In the genomic region with DNA sequence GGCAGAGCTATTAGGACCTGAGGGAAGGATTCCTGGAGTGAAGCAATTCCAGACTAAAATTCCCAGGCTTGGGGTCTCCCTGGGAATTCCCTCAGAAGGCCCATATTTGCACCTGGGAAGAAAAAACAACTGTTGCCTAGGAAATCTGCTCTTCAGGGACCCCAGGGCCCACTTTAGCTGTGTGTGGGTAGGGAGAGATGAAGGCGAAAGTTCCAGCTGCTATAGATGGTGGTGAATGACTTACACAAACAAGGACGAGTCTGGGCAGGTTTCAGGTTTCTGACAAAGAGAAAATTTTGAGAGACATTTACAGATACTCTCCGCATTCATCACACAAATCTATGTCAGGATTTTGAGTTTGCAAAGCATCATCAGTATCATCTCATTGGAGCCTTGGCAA, we compare ENCODE assay signal across 20 cellular contexts.
DNase-seq lines count a peak whose midpoint lies in the region; ATAC-seq and TF ChIP-seq lines count a peak whose summit lies in the region.
"Had no signal": no experiment of that assay in that cellular context is flagged by ENCODE, and none has a peak within 500 bp of the region (broad histone marks: within the 10 kb centered on the region; RNA-seq: fewer than 3 reads in every experiment).

No MANE protein-coding gene starts in this region.

- intact Hi-C loops in MCF 10A (cut with micrococcal nuclease) (loop anchor here (10.0 kb wide), 1 partner anchor 165 kb away; no protein-coding TSS in a partner anchor), breast epithelium (cut with DNase I; ENCODE audit: low total_unique reads) (no loop called here)

- TF ChIP-seq POLR2A in breast epithelium (IDR thresholded peaks at IDR 0.05) = no peak

- TF ChIP-seq CTCF in MCF 10A (IDR thresholded peaks at IDR 0.05; ENCODE audit: unreplicated experiment) = no peak
- no peak for TF ChIP-seq CTCF in breast epithelium (IDR thresholded peaks at IDR 0.05)
- no peak for TF ChIP-seq CTCF in epithelial cell of esophagus (IDR thresholded peaks at IDR 0.05; ENCODE audit: insufficient read depth, low read depth, low read length, missing control alignments)
- TF ChIP-seq CTCF in type B pancreatic cell (conservative IDR thresholded peaks at IDR 0.05) = no peak
- no peak for TF ChIP-seq CTCF in GM20000 (IDR thresholded peaks at IDR 0.05; ENCODE audit: extremely low read depth, missing control alignments)

- H3K4me3 Mint-ChIP-seq in MCF 10A (ENCODE audit: unreplicated experiment) = no peak overlapping the region
- no peak overlapping the region for H3K4me3 Mint-ChIP-seq in type B pancreatic cell
- H3K4me3 Mint-ChIP-seq: activated CD8-positive, alpha-beta T cell treated with anti-CD3 and anti-CD28 coated beads for 36 hours; naive thymus-derived CD8-positive, alpha-beta T cell had no signal

- BruUV-seq in MCF 10A (replicated peaks; lab: Mats Ljungman, UMichigan) = no TSS peak

- H3K27ac Mint-ChIP-seq in MCF 10A (ENCODE audit: low read depth, unreplicated experiment) (peak overlapping the region; percentile 58), type B pancreatic cell (peak overlapping the region; percentile 30)
- H3K27ac Mint-ChIP-seq: activated CD8-positive, alpha-beta T cell treated with anti-CD3 and anti-CD28 coated beads for 36 hours; naive thymus-derived CD8-positive, alpha-beta T cell had no signal

- DNase-seq in MCF 10A (ENCODE audit: unreplicated experiment) (peak; percentile 26), breast epithelium (ENCODE audit: low spot score in 2 of 2) (no peak), NCI-H510A (lab: John Stamatoyannopoulos, UW) (peak; percentile 29), epithelial cell of esophagus (ENCODE audit: low read depth) (peak; percentile 66), type B pancreatic cell (ENCODE audit: extremely low spot score, unreplicated experiment) (no peak), GM20000 (ENCODE audit: low spot score) (no peak)
- DNase-seq: activated CD8-positive, alpha-beta T cell treated with anti-CD3 and anti-CD28 coated beads for 36 hours; activated T-cell treated with anti-CD3 and anti-CD28 coated beads, Interleukin-2, amount 50 U/mL, for 1 hour; Caco-2; cortex of kidney; glutamatergic neuron; naive thymus-derived CD8-positive, alpha-beta T cell; NCI-H748 treated with DMSO at 0.1 percent for 48 hours; SHP77; sigmoid colon had no signal

- H3K27me3 Mint-ChIP-seq in MCF 10A (ENCODE audit: insufficient read depth, unreplicated experiment) = peaks cover 60% of the 10 kb centered on the region
- peaks cover 3% of the 10 kb centered on the region for H3K27me3 Mint-ChIP-seq in type B pancreatic cell
- H3K27me3 Mint-ChIP-seq: activated CD8-positive, alpha-beta T cell treated with anti-CD3 and anti-CD28 coated beads for 36 hours had no signal

- ATAC-seq in HG02973 (IDR thresholded peaks at IDR 0.05; ENCODE audit: unreplicated experiment) (no peak), HG03378 (IDR thresholded peaks at IDR 0.05; ENCODE audit: unreplicated experiment) (no peak)
- ATAC-seq: activated CD4-positive, CD25-positive, alpha-beta regulatory T cell treated with anti-CD3 and anti-CD28 coated beads, Interleukin-2, amount 50 U/mL, for 24 hours; activated CD8-positive, alpha-beta T cell treated with anti-CD3 and anti-CD28 coated beads for 36 hours; naive thymus-derived CD8-positive, alpha-beta T cell had no signal

- H3K9me3 Mint-ChIP-seq in MCF 10A (ENCODE audit: unreplicated experiment) (no peaks in the 10 kb centered on the region), type B pancreatic cell (peaks cover 13% of the 10 kb centered on the region)
- H3K9me3 Mint-ChIP-seq: activated CD8-positive, alpha-beta T cell treated with anti-CD3 and anti-CD28 coated beads for 36 hours; naive thymus-derived CD8-positive, alpha-beta T cell had no signal

- H3K9me3 ChIP-seq in breast epithelium = no peaks in the 10 kb centered on the region
- H3K9me3 ChIP-seq: Caco-2, MG63, sigmoid colon had no signal

- CTCF ChIA-PET in MCF 10A (lab: Yijun Ruan, JAX) = interaction anchor here (0.7 to 0.9 kb wide), 2 partner anchors 14 to 67 kb away, joined by 3 to 4 read pairs; no protein-coding TSS in a partner anchor

- H3K27me3 ChIP-seq in breast epithelium = peaks cover 0 to 27% of the 10 kb centered on the region in 2 donors
- H3K27me3 ChIP-seq: cardiac muscle cell, MG63, sigmoid colon had no signal

- peak overlapping the region in 1 of 2 donors; percentile 43 for H3K27ac ChIP-seq in breast epithelium
- H3K27ac ChIP-seq: cardiac muscle cell, sigmoid colon had no signal

- H3K4me1 Mint-ChIP-seq in MCF 10A (ENCODE audit: insufficient read depth, unreplicated experiment) = peaks cover 7% of the 10 kb centered on the region
- peaks cover 27% of the 10 kb centered on the region for H3K4me1 Mint-ChIP-seq in type B pancreatic cell (ENCODE audit: unreplicated experiment)
- H3K4me1 Mint-ChIP-seq: naive thymus-derived CD8-positive, alpha-beta T cell had no signal

- H3K36me3 Mint-ChIP-seq in MCF 10A (ENCODE audit: insufficient read depth, unreplicated experiment) (no peaks in the 10 kb centered on the region), type B pancreatic cell (peaks cover 32% of the 10 kb centered on the region)
- H3K36me3 Mint-ChIP-seq: naive thymus-derived CD8-positive, alpha-beta T cell had no signal

- H3K36me3 ChIP-seq in breast epithelium = no peaks in the 10 kb centered on the region
- H3K36me3 ChIP-seq: cardiac muscle cell, MG63, sigmoid colon had no signal

- H3K4me3 ChIP-seq in breast epithelium (no peak overlapping the region), epithelial cell of esophagus (ENCODE audit: low read length) (no peak overlapping the region)
- H3K4me3 ChIP-seq: cardiac muscle cell, MG63, sigmoid colon had no signal

- H3K4me1 ChIP-seq in breast epithelium = no peaks in the 10 kb centered on the region
- H3K4me1 ChIP-seq: Caco-2, sigmoid colon had no signal

- POLR2A ChIA-PET in MCF 10A (lab: Yijun Ruan, JAX) = no interaction called here

Comparison
In these comparisons a context has a peak if more than half of its experiments do, and no peak if none do; other contexts are left out.
1. DNase-seq: peak in MCF 10A (single experiment), NCI-H510A (single experiment) and epithelial cell of esophagus (single experiment); none in breast epithelium (0 of 2), type B pancreatic cell (single experiment) and GM20000 (single experiment).